32 cellular contexts compared by ENCODE assay signal in the genomic region with DNA sequence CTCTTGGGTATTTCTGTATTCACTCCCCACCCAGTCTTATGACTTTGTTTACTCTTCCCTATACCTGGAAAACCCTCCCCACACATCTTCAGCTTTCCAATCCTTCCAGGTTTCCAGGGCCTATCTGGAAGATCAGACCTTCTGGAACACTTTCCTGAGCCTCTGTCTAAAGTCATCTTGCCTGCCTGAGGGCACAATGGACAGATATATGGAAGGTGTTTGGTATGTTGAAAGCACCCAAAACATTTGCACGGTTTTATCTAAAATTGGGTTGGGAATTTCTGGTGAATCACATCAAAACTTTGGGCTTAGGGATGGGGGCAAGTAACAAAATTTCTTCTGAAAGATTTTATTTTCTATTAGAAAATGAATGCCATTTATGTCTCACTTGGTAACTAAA. TPM values are rescaled to one million over a fixed set of nuclear protein-coding genes. Genes with fewer than 3 reads are reported as not detected.
"Had no signal": no experiment of that assay in that cellular context is flagged by ENCODE, and none has a peak within 500 bp of the region (broad histone marks: within the 10 kb centered on the region; RNA-seq: fewer than 3 reads in every experiment).

No MANE protein-coding gene starts in this region.

- FAIRE-seq: urothelium cell line had no signal

- H3K4me1 Mint-ChIP-seq: stimulated activated effector memory CD8-positive, alpha-beta T cell treated with anti-CD3 and anti-CD28 coated beads, Interleukin-12 subunit alpha, Interleukin-12 subunit beta, amount 100 ng/mL, for 72 hours; stimulated activated memory B cell treated with anti-CD40 and anti-IgM and Interleukin-4, amounts not matched to agents 10 μg/mL and 1 μg/mL and 100 μg/mL, for 72 hours; stimulated activated naive B cell treated with anti-CD40 and anti-IgM and Interleukin-4, amounts not matched to agents 10 μg/mL and 1 μg/mL and 100 μg/mL, for 72 hours; stimulated activated naive CD8-positive, alpha-beta T cell treated with anti-CD3 and anti-CD28 coated beads, Interleukin-15, amount 100 ng/mL, for 72 hours had no signal

- DNase-seq: stimulated activated CD4-positive, alpha-beta T cell treated with anti-CD3 and anti-CD28 coated beads, Interleukin-2, amount 100 ng/mL, for 48 hours; stimulated activated CD4-positive, alpha-beta T cell treated with anti-CD3 and anti-CD28 coated beads, Interleukin-4, amount 100 ng/mL, for 1 hour; stimulated activated CD4-positive, alpha-beta T cell treated with anti-CD3 and anti-CD28 coated beads, Interleukin-4, amount 100 ng/mL, for 24 hours; stimulated activated CD4-positive, alpha-beta T cell treated with anti-CD3 and anti-CD28 coated beads, Interleukin-4, amount 100 ng/mL, for 4 hours; stimulated activated CD8-positive, alpha-beta memory T cell treated with anti-CD3 and anti-CD28 coated beads, Interleukin-4, amount 100 ng/mL, for 48 hours; stimulated activated naive B cell treated with anti-CD40 and anti-IgM and Interleukin-4, amounts not matched to agents 10 μg/mL and 1 μg/mL and 100 μg/mL, for 72 hours; stimulated activated naive CD4-positive, alpha-beta T cell; stimulated activated naive CD4-positive, alpha-beta T cell treated with Interleukin-2 at 50 U/mL for 16 hours; stimulated activated naive CD8-positive, alpha-beta T cell treated with anti-CD3 and anti-CD28 coated beads, Interleukin-15, amount 100 ng/mL, for 72 hours; stimulated activated naive CD8-positive, alpha-beta T cell treated with anti-CD3 and anti-CD28 coated beads, Interleukin-15, Interleukin-2, amounts not matched to agents 100 U/mL and 50 U/mL, for 24 hours; stomach; substantia nigra; testis; thyroid gland; tibial artery; transverse colon; upper lobe of left lung; upper lobe of right lung; uterus had no signal

- H3K4me3 Mint-ChIP-seq: stimulated activated effector memory CD8-positive, alpha-beta T cell treated with anti-CD3 and anti-CD28 coated beads, Interleukin-12 subunit alpha, Interleukin-12 subunit beta, amount 100 ng/mL, for 72 hours; stimulated activated memory B cell treated with anti-CD40 and anti-IgM and Interleukin-4, amounts not matched to agents 10 μg/mL and 1 μg/mL and 100 μg/mL, for 72 hours; stimulated activated naive B cell treated with anti-CD40 and anti-IgM and Interleukin-4, amounts not matched to agents 10 μg/mL and 1 μg/mL and 100 μg/mL, for 72 hours; stimulated activated naive CD8-positive, alpha-beta T cell treated with anti-CD3 and anti-CD28 coated beads, Interleukin-15, amount 100 ng/mL, for 72 hours; stimulated activated naive CD8-positive, alpha-beta T cell treated with anti-CD3 and anti-CD28 coated beads, Interleukin-15, Interleukin-2, amounts not matched to agents 100 ng/mL and 50 ng/mL, for 24 hours; type B pancreatic cell had no signal

- H3K4me1 ChIP-seq: suprapubic skin, testis, tibial artery, uterus, vagina had no signal

- H3K4me3 ChIP-seq: stomach, suprapubic skin, testis, thoracic aorta, thyroid gland, tibial artery, tibial nerve, transverse colon, upper lobe of left lung, upper lobe of right lung, uterus, vagina had no signal

- ATAC-seq: stimulated activated effector memory CD8-positive, alpha-beta T cell treated with anti-CD3 and anti-CD28 coated beads, Interleukin-12 subunit alpha, Interleukin-12 subunit beta, amount 100 ng/mL, for 72 hours; stimulated activated memory B cell treated with anti-CD40 and anti-IgM and Interleukin-4, amounts not matched to agents 10 μg/mL and 1 μg/mL and 100 μg/mL, for 72 hours; stimulated activated naive B cell treated with anti-CD40 and anti-IgM and Interleukin-4, amounts not matched to agents 10 μg/mL and 1 μg/mL and 100 μg/mL, for 72 hours; stimulated activated naive CD8-positive, alpha-beta T cell treated with anti-CD3 and anti-CD28 coated beads, Interleukin-15, amount 100 ng/mL, for 72 hours; stimulated activated naive CD8-positive, alpha-beta T cell treated with anti-CD3 and anti-CD28 coated beads, Interleukin-15, Interleukin-2, amounts not matched to agents 100 U/mL and 50 U/mL, for 24 hours; upper lobe of right lung had no signal

- H3K27me3 ChIP-seq: suprapubic skin, testis, thyroid gland, tibial artery, transverse colon, upper lobe of left lung, upper lobe of right lung, uterus, vagina had no signal

- H3K36me3 ChIP-seq: thoracic aorta, thyroid gland, transverse colon, upper lobe of right lung, uterus had no signal

- H3K9me3 ChIP-seq: stomach, suprapubic skin, testis, thoracic aorta, thyroid gland, tibial artery, tibial nerve, transverse colon, upper lobe of left lung, upper lobe of right lung, uterus, vagina had no signal

- H3K27ac Mint-ChIP-seq: stimulated activated effector memory CD8-positive, alpha-beta T cell treated with anti-CD3 and anti-CD28 coated beads, Interleukin-12 subunit alpha, Interleukin-12 subunit beta, amount 100 ng/mL, for 72 hours; stimulated activated memory B cell treated with anti-CD40 and anti-IgM and Interleukin-4, amounts not matched to agents 10 μg/mL and 1 μg/mL and 100 μg/mL, for 72 hours; stimulated activated naive B cell treated with anti-CD40 and anti-IgM and Interleukin-4, amounts not matched to agents 10 μg/mL and 1 μg/mL and 100 μg/mL, for 72 hours; stimulated activated naive CD8-positive, alpha-beta T cell treated with anti-CD3 and anti-CD28 coated beads, Interleukin-15, amount 100 ng/mL, for 72 hours; stimulated activated naive CD8-positive, alpha-beta T cell treated with anti-CD3 and anti-CD28 coated beads, Interleukin-15, Interleukin-2, amounts not matched to agents 100 ng/mL and 50 ng/mL, for 24 hours; type B pancreatic cell had no signal

- H3K27ac ChIP-seq: stomach, suprapubic skin, testis, thoracic aorta, thyroid gland, tibial artery, tibial nerve, transverse colon, upper lobe of left lung, upper lobe of right lung, uterus, vagina had no signal

- H3K9me3 Mint-ChIP-seq: stimulated activated effector memory CD8-positive, alpha-beta T cell treated with anti-CD3 and anti-CD28 coated beads, Interleukin-12 subunit alpha, Interleukin-12 subunit beta, amount 100 ng/mL, for 72 hours; stimulated activated memory B cell treated with anti-CD40 and anti-IgM and Interleukin-4, amounts not matched to agents 10 μg/mL and 1 μg/mL and 100 μg/mL, for 72 hours; stimulated activated naive B cell treated with anti-CD40 and anti-IgM and Interleukin-4, amounts not matched to agents 10 μg/mL and 1 μg/mL and 100 μg/mL, for 72 hours; stimulated activated naive CD8-positive, alpha-beta T cell treated with anti-CD3 and anti-CD28 coated beads, Interleukin-15, amount 100 ng/mL, for 72 hours; stimulated activated naive CD8-positive, alpha-beta T cell treated with anti-CD3 and anti-CD28 coated beads, Interleukin-15, Interleukin-2, amounts not matched to agents 100 ng/mL and 50 ng/mL, for 24 hours; type B pancreatic cell had no signal

- H3K27me3 Mint-ChIP-seq: stimulated activated memory B cell treated with anti-CD40 and anti-IgM and Interleukin-4, amounts not matched to agents 10 μg/mL and 1 μg/mL and 100 μg/mL, for 72 hours; stimulated activated naive B cell treated with anti-CD40 and anti-IgM and Interleukin-4, amounts not matched to agents 10 μg/mL and 1 μg/mL and 100 μg/mL, for 72 hours; stimulated activated naive CD8-positive, alpha-beta T cell treated with anti-CD3 and anti-CD28 coated beads, Interleukin-15, amount 100 ng/mL, for 72 hours; stimulated activated naive CD8-positive, alpha-beta T cell treated with anti-CD3 and anti-CD28 coated beads, Interleukin-15, Interleukin-2, amounts not matched to agents 100 ng/mL and 50 ng/mL, for 24 hours; type B pancreatic cell had no signal

- H3K36me3 Mint-ChIP-seq: stimulated activated effector memory CD8-positive, alpha-beta T cell treated with anti-CD3 and anti-CD28 coated beads, Interleukin-12 subunit alpha, Interleukin-12 subunit beta, amount 100 ng/mL, for 72 hours; stimulated activated naive B cell treated with anti-CD40 and anti-IgM and Interleukin-4, amounts not matched to agents 10 μg/mL and 1 μg/mL and 100 μg/mL, for 72 hours; type B pancreatic cell had no signal

RNA-seq across cellular contexts. Expression of a gene that starts 16.0 kb away (rescaled TPM):
- total RNA-seq: temporal lobe, testis, thoracic aorta, ureter, urinary bladder, vagina had no signal
- polyA plus RNA-seq: urinary bladder had no signal

RNA-seq across cellular contexts. Expression of a gene that starts 33.1 kb away (rescaled TPM):
- total RNA-seq: stomach, subcutaneous adipose tissue, suprapubic skin, testis, thoracic aorta, thyroid gland, tibial nerve, transverse colon, upper lobe of left lung, upper lobe of right lung, ureter, urinary bladder, uterus, vagina had no signal
- polyA plus RNA-seq: stomach, urinary bladder had no signal
